Comparison of ENCODE assay signal across 8 cellular contexts in the genomic region with DNA sequence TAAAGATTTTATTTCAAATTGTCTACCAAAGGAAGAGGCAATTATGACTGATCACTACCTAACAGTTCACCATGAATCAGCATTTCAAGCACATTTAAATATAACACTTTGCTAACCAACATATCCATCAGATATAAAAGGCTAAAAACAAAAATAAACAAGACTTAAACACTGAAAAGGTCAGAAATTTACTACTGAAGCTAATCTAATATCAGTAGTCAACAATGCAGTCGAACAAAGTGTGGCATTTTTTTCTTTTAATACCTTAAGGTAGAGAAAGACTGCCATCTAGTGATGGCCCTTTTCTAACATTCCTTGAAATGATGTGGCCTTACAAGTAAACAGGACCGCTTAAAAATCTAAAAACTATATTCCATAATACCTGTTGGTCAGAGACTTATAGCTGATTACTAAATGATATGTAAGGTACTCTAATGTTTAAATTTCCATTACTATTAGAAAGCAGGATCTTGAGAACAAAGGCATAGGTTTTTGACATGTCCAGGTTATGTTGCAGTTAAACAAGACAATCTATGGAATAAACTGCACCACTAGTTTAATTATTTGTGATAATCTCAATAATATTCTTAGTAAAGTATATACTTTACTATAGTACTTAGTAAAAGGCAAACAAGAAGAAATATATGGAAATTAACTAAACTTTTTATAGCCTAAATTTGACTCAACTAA.
DNase-seq lines count a peak whose midpoint lies in the region; ATAC-seq and TF ChIP-seq lines count a peak whose summit lies in the region.

No MANE protein-coding gene starts in this region.

- peak; percentile 83 for TF ChIP-seq CTCF in A673 (conservative IDR thresholded peaks at IDR 0.05; ENCODE audit: low read depth, low read length)
- TF ChIP-seq CTCF in GM12875 (IDR thresholded peaks at IDR 0.05; ENCODE audit: borderline replicate concordance, insufficient read depth, low read depth, low read length) = peak; percentile 31; the same call in 1 of the 2 replicates
- peak; percentile 56 to 77 for TF ChIP-seq CTCF in right atrium auricular region (IDR thresholded peaks at IDR 0.05)
- TF ChIP-seq CTCF in spleen (IDR thresholded peaks at IDR 0.05 in 8 of 11, conservative IDR thresholded peaks at IDR 0.05 in 3 of 11) = peak in 9 of 11 experiments; percentile 16 to 63 (median 50)

- H3K9me3 ChIP-seq in A673 (ENCODE audit: low read depth, low read length, poor library complexity, severe bottlenecking) = no peaks in the 10 kb centered on the region
- no peaks in the 10 kb centered on the region for H3K9me3 ChIP-seq in adipocyte (ENCODE audit: control insufficient read depth, low read length)
- H3K9me3 ChIP-seq in right atrium auricular region = no peaks in the 10 kb centered on the region
- H3K9me3 ChIP-seq in spleen = no peaks in the 10 kb centered on the region

- WGBS in spleen, 5 donors = 32 to 38% (median 35%) methylated on average over 2 of the region's 2 CpGs

- no peaks in the 10 kb centered on the region for H3K27me3 ChIP-seq in A673 (replicated peaks; ENCODE audit: insufficient read depth, low read depth, low read length, poor library complexity)
- no peaks in the 10 kb centered on the region for H3K27me3 ChIP-seq in adipocyte (replicated peaks; ENCODE audit: control insufficient read depth, insufficient read depth, low read length)
- no peaks in the 10 kb centered on the region for H3K27me3 ChIP-seq in right atrium auricular region
- H3K27me3 ChIP-seq in spleen (replicated peaks in 1 of 7) = no peaks in the 10 kb centered on the region

- H3K9ac ChIP-seq in adipocyte (ENCODE audit: low read length) = no peak overlapping the region

- H3K4me3 ChIP-seq in A673 (ENCODE audit: low read depth, low read length, poor library complexity, severe bottlenecking) = no peak overlapping the region
- H3K4me3 ChIP-seq in GM12875 (ENCODE audit: low read depth, low read length) = no peak overlapping the region
- no peak overlapping the region for H3K4me3 ChIP-seq in adipocyte (ENCODE audit: low read length)
- H3K4me3 ChIP-seq in right atrium auricular region = no peak overlapping the region
- H3K4me3 ChIP-seq in spleen = no peak overlapping the region

- no peaks in the 10 kb centered on the region for H3K36me3 ChIP-seq in A673 (ENCODE audit: insufficient read depth, low read length, poor library complexity, severe bottlenecking)
- no peaks in the 10 kb centered on the region for H3K36me3 ChIP-seq in adipocyte (ENCODE audit: control insufficient read depth, insufficient read depth, low read length, severe bottlenecking)
- peaks cover 4% of the 10 kb centered on the region for H3K36me3 ChIP-seq in right atrium auricular region
- peaks cover 0 to 4% (median 0%) of the 10 kb centered on the region in 6 donors for H3K36me3 ChIP-seq in spleen

- ATAC-seq in HG03097 (IDR thresholded peaks at IDR 0.05; ENCODE audit: low FRiP score, unreplicated experiment) = no peak

- intact Hi-C loops in A673 (cut with micrococcal nuclease; ENCODE audit: unreplicated experiment) = loop anchor here (5.0 to 10.0 kb wide), 6 partner anchors 164 to 1199 kb away; no protein-coding TSS in a partner anchor
- intact Hi-C loops in spleen (cut with DNase I; ENCODE audit: low total_unique reads) = loop anchor here (10.0 kb wide), 2 partner anchors 591 to 1201 kb away; no protein-coding TSS in a partner anchor

- H3K27ac ChIP-seq in A673 (ENCODE audit: low read depth, low read length, poor library complexity, severe bottlenecking) (no peak overlapping the region), right atrium auricular region (no peak overlapping the region), spleen (no peak overlapping the region)

- POLR2A ChIA-PET in A673 (lab: Charles Lee; ENCODE audit: low non-redundant PET) = no interaction called here

- peaks cover 17% of the 10 kb centered on the region for H3K4me1 ChIP-seq in A673 (ENCODE audit: insufficient read depth, low read length, poor library complexity, severe bottlenecking)
- H3K4me1 ChIP-seq in adipocyte (ENCODE audit: control insufficient read depth, insufficient read depth, low read length) = peaks cover 13% of the 10 kb centered on the region
- peaks cover 0 to 16% of the 10 kb centered on the region in 2 donors for H3K4me1 ChIP-seq in right atrium auricular region
- peaks cover 0 to 15% (median 6%) of the 10 kb centered on the region in 6 donors for H3K4me1 ChIP-seq in spleen

- peak; percentile 82 for DNase-seq in A673 (ENCODE audit: low spot score)
- DNase-seq in NCI-H2107 treated with DMSO at 0.1 percent for 48 hours (lab: John Stamatoyannopoulos, UW; ENCODE audit: unreplicated experiment) = peak; percentile 29
- DNase-seq in adipocyte (ENCODE audit: low read depth) = peak; percentile 91
- DNase-seq in right atrium auricular region (ENCODE audit: low spot score) = no peak
- no peak for DNase-seq in spleen
- DNase-seq in stimulated activated CD4-positive, alpha-beta T cell treated with anti-CD3 and anti-CD28 coated beads, Interleukin-2, amount 100 ng/mL, for 24 hours = no peak

- BruUV-seq in A673 (replicated peaks; lab: Mats Ljungman, UMichigan) = no TSS peak

- CTCF ChIA-PET in A673 (lab: Charles Lee) = no interaction called here

- no peak for TF ChIP-seq POLR2A in spleen (IDR thresholded peaks at IDR 0.05)

Comparison
In these comparisons a context has a peak if more than half of its experiments do, and no peak if none do; other contexts are left out.
1. DNase-seq: peak in A673 (single experiment), NCI-H2107 treated with DMSO at 0.1 percent for 48 hours (single experiment) and adipocyte (single experiment); none in right atrium auricular region (single experiment), spleen (single experiment) and stimulated activated CD4-positive, alpha-beta T cell treated with anti-CD3 and anti-CD28 coated beads, Interleukin-2, amount 100 ng/mL, for 24 hours (0 of 2).
2. CTCF ChIP-seq: peak in every context shown above with its lines; median percentile 83 in A673; 66 in right atrium auricular region; 50 in spleen; 31 in GM12875.